ENCODE assay signal across 11 cellular contexts in the genomic region with DNA sequence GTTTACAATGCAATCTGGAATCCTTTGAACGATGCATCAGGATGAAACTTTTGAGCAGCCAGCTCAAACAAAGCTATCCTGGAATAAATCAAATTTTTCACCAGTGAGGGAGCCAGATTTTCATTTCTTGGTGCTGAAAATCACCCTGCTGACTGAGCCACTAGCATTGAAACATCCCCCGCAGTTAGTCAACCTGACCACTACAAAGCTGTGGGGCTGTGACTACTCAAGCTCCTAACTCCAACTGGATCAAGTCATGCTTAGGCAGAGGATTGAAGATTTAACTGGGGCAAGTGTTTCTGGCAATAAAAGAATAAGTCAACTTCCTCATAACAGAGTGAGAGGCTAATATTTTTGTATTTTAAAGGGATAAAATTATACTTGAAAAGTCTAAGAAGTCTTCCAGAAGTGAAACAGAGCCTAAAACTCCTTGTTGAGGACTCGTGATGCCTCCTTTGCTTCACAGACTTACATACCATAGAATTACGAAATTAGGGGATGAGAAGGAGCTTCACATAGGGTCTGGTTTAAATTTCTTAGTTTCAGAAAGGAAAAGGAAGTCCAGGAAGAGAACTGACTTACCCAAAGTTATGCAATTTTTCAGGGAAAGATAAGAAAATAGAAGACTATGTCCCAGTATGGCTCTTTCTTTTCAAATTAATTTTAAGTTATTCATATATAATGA.
DNase-seq lines count a peak whose midpoint lies in the region; FAIRE-seq and TF ChIP-seq lines count a peak whose summit lies in the region.
"Had no signal": no experiment of that assay in that cellular context is flagged by ENCODE, and none has a peak within 500 bp of the region (broad histone marks: within the 10 kb centered on the region; RNA-seq: fewer than 3 reads in every experiment).

No MANE protein-coding gene starts in this region.

- H3K36me3 Mint-ChIP-seq in astrocyte (ENCODE audit: low read depth, unreplicated experiment) (no peaks in the 10 kb centered on the region), neural crest cell (ENCODE audit: low read depth) (no peaks in the 10 kb centered on the region)
- no peaks in the 10 kb centered on the region for H3K36me3 Mint-ChIP-seq in activated CD4-positive, alpha-beta memory T cell treated with anti-CD3 and anti-CD28 coated beads, Interleukin-2, amount 10 ng/mL, durations not matched to agents 7 days and 5 days (ENCODE audit: low read depth)
- H3K36me3 Mint-ChIP-seq: activated naive CD4-positive, alpha-beta T cell treated with anti-CD3 and anti-CD28 coated beads, Interleukin-2, amount 50 U/mL, for 24 hours had no signal

- no peaks in the 10 kb centered on the region for H3K9me3 ChIP-seq in astrocyte (ENCODE audit: insufficient read depth, low read depth, low read length)
- no peaks in the 10 kb centered on the region for H3K9me3 ChIP-seq in right atrium auricular region
- H3K9me3 ChIP-seq: right lobe of liver had no signal

- H3K4me2 ChIP-seq in astrocyte (ENCODE audit: low read length) = no peak overlapping the region

- POLR2A ChIA-PET in activated CD4-positive, alpha-beta memory T cell treated with anti-CD3 and anti-CD28 coated beads, Interleukin-2, amount 10 ng/mL, durations not matched to agents 7 days and 5 days (lab: Charles Lee) = no interaction called here

- no peak overlapping the region for H2AFZ ChIP-seq in astrocyte (ENCODE audit: low read depth, low read length)

- H3K9me3 Mint-ChIP-seq in astrocyte (ENCODE audit: unreplicated experiment) = no peaks in the 10 kb centered on the region
- H3K9me3 Mint-ChIP-seq in neural crest cell = peaks cover 4% of the 10 kb centered on the region
- H3K9me3 Mint-ChIP-seq in activated CD4-positive, alpha-beta memory T cell treated with anti-CD3 and anti-CD28 coated beads, Interleukin-2, amount 10 ng/mL, durations not matched to agents 7 days and 5 days = no peaks in the 10 kb centered on the region
- H3K9me3 Mint-ChIP-seq: activated naive CD4-positive, alpha-beta T cell treated with anti-CD3 and anti-CD28 coated beads, Interleukin-2, amount 50 U/mL, for 24 hours had no signal

- H3K79me2 ChIP-seq in astrocyte (ENCODE audit: insufficient read depth, low read length) = no peaks in the 10 kb centered on the region

- CTCF ChIA-PET in activated CD4-positive, alpha-beta memory T cell treated with anti-CD3 and anti-CD28 coated beads, Interleukin-2, amount 10 ng/mL, durations not matched to agents 7 days and 5 days (lab: Charles Lee) = interaction anchor here (0.5 kb wide), 1 partner anchor 171 kb away, joined by 3 read pairs; no protein-coding TSS in a partner anchor

- H3K4me1 Mint-ChIP-seq in astrocyte (ENCODE audit: low read depth, unreplicated experiment) (peaks cover 2% of the 10 kb centered on the region), neural crest cell (peaks cover 15% of the 10 kb centered on the region)
- no peaks in the 10 kb centered on the region for H3K4me1 Mint-ChIP-seq in activated CD4-positive, alpha-beta memory T cell treated with anti-CD3 and anti-CD28 coated beads, Interleukin-2, amount 10 ng/mL, durations not matched to agents 7 days and 5 days
- H3K4me1 Mint-ChIP-seq: activated naive CD4-positive, alpha-beta T cell treated with anti-CD3 and anti-CD28 coated beads, Interleukin-2, amount 50 U/mL, for 24 hours had no signal

- H3K27me3 ChIP-seq in astrocyte (ENCODE audit: insufficient read depth, low read length) = no peaks in the 10 kb centered on the region
- no peaks in the 10 kb centered on the region for H3K27me3 ChIP-seq in right atrium auricular region
- H3K27me3 ChIP-seq: right lobe of liver had no signal

- H3K27ac ChIP-seq in astrocyte (ENCODE audit: low read depth, low read length) (no peak overlapping the region), right atrium auricular region (no peak overlapping the region)
- H3K27ac ChIP-seq: right lobe of liver had no signal

- peak; percentile 13 for DNase-seq in GM03348 (ENCODE audit: low spot score)
- DNase-seq in Kasumi-1 (lab: John Stamatoyannopoulos, UW) = peak; percentile 28 to 42
- peak; percentile 32 for DNase-seq in astrocyte (ENCODE audit: low read depth)
- no peak for DNase-seq in neural crest cell (ENCODE audit: low read depth, low spot score)
- DNase-seq in activated CD4-positive, alpha-beta memory T cell treated with anti-CD3 and anti-CD28 coated beads, Interleukin-2, amount 10 ng/mL, durations not matched to agents 7 days and 5 days = no peak
- DNase-seq in globus pallidus (ENCODE audit: low spot score) = no peak
- DNase-seq in NCI-H345 treated with DMSO at 0.1 percent for 48 hours (lab: John Stamatoyannopoulos, UW; ENCODE audit: unreplicated experiment) = no peak
- no peak for DNase-seq in right atrium auricular region (ENCODE audit: low spot score)
- DNase-seq: right lobe of liver had no signal

- no peak overlapping the region for H3K9ac ChIP-seq in astrocyte (ENCODE audit: low read length)

- H3K27me3 Mint-ChIP-seq in astrocyte (ENCODE audit: low read depth, unreplicated experiment) (no peaks in the 10 kb centered on the region), neural crest cell (ENCODE audit: low read depth) (no peaks in the 10 kb centered on the region)
- no peaks in the 10 kb centered on the region for H3K27me3 Mint-ChIP-seq in activated CD4-positive, alpha-beta memory T cell treated with anti-CD3 and anti-CD28 coated beads, Interleukin-2, amount 10 ng/mL, durations not matched to agents 7 days and 5 days

- no peak for TF ChIP-seq CTCF in astrocyte (IDR thresholded peaks at IDR 0.05; ENCODE audit: insufficient read depth, low read depth, low read length)
- peak; percentile 25 for TF ChIP-seq CTCF in neural crest cell (conservative IDR thresholded peaks at IDR 0.05)
- no peak for TF ChIP-seq CTCF in right atrium auricular region (IDR thresholded peaks at IDR 0.05)

- H3K27ac Mint-ChIP-seq in astrocyte (ENCODE audit: unreplicated experiment) = no peak overlapping the region
- no peak overlapping the region for H3K27ac Mint-ChIP-seq in neural crest cell (ENCODE audit: unreplicated experiment)
- no peak overlapping the region for H3K27ac Mint-ChIP-seq in activated CD4-positive, alpha-beta memory T cell treated with anti-CD3 and anti-CD28 coated beads, Interleukin-2, amount 10 ng/mL, durations not matched to agents 7 days and 5 days
- H3K27ac Mint-ChIP-seq: activated naive CD4-positive, alpha-beta T cell treated with anti-CD3 and anti-CD28 coated beads, Interleukin-2, amount 50 U/mL, for 24 hours had no signal

- H3K4me3 ChIP-seq in astrocyte (ENCODE audit: insufficient read depth, low read depth, low read length) = no peak overlapping the region
- no peak overlapping the region for H3K4me3 ChIP-seq in right atrium auricular region
- H3K4me3 ChIP-seq: right lobe of liver had no signal

- H4K20me1 ChIP-seq in astrocyte (ENCODE audit: insufficient read depth, low read length) = no peaks in the 10 kb centered on the region

- no peak for FAIRE-seq in astrocyte (lab: Jason Lieb, UNC)
- FAIRE-seq: GM18507 had no signal

- H3K4me1 ChIP-seq in astrocyte (ENCODE audit: insufficient read depth, low read length) (no peaks in the 10 kb centered on the region), right atrium auricular region (no peaks in the 10 kb centered on the region)
- H3K4me1 ChIP-seq: right lobe of liver had no signal

- no peaks in the 10 kb centered on the region for H3K36me3 ChIP-seq in astrocyte (ENCODE audit: insufficient read depth, low read length)
- no peaks in the 10 kb centered on the region for H3K36me3 ChIP-seq in right atrium auricular region
- H3K36me3 ChIP-seq: right lobe of liver had no signal

- H3K4me3 Mint-ChIP-seq in astrocyte (ENCODE audit: unreplicated experiment) (no peak overlapping the region), neural crest cell (no peak overlapping the region)
- H3K4me3 Mint-ChIP-seq in activated CD4-positive, alpha-beta memory T cell treated with anti-CD3 and anti-CD28 coated beads, Interleukin-2, amount 10 ng/mL, durations not matched to agents 7 days and 5 days = no peak overlapping the region
- H3K4me3 Mint-ChIP-seq: activated naive CD4-positive, alpha-beta T cell treated with anti-CD3 and anti-CD28 coated beads, Interleukin-2, amount 50 U/mL, for 24 hours had no signal

Comparison
In these comparisons a context has a peak if more than half of its experiments do, and no peak if none do; other contexts are left out.
1. DNase-seq: peak in GM03348 (single experiment), Kasumi-1 (2 of 2) and astrocyte (single experiment); none in neural crest cell (single experiment), activated CD4-positive, alpha-beta memory T cell treated with anti-CD3 and anti-CD28 coated beads, Interleukin-2, amount 10 ng/mL, durations not matched to agents 7 days and 5 days (single experiment), globus pallidus (single experiment), NCI-H345 treated with DMSO at 0.1 percent for 48 hours (single experiment) and right atrium auricular region (single experiment).